In the genomic region with DNA sequence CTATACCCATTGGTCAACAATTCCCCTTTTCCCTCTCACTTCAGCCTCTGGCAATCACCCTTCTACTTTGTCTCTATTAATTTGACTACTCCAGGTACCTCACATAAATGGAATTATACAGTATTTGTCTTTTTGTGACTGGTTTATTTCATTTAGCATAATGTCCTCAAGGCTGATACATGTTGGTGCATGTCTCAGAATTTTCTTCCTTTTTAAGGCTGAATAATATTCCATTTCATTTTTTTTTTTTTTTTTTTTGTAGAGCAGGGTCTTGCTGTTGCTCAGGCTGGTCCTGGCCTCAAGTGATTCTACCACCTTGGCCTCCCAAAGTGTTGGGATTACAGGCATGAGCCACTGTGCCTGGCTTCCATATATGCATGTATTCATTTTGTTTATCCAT, we compare ENCODE assay signal across 1 cellular context.
TF ChIP-seq lines count a peak whose summit lies in the region.

No MANE protein-coding gene starts in this region.

TF ChIP-seq in IMR-90, 13 proteins besides CTCF, POLR2A, EP300 and RAD21:
- TF ChIP-seq FOS (IDR thresholded peaks at IDR 0.05; ENCODE audit: low read depth, low read length), result no peak
- TF ChIP-seq, protein P1, sequence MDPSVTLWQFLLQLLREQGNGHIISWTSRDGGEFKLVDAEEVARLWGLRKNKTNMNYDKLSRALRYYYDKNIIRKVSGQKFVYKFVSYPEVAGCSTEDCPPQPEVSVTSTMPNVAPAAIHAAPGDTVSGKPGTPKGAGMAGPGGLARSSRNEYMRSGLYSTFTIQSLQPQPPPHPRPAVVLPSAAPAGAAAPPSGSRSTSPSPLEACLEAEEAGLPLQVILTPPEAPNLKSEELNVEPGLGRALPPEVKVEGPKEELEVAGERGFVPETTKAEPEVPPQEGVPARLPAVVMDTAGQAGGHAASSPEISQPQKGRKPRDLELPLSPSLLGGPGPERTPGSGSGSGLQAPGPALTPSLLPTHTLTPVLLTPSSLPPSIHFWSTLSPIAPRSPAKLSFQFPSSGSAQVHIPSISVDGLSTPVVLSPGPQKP (IDR thresholded peaks at IDR 0.05; ENCODE audit: borderline replicate concordance, low read depth, low read length), result no peak
- TF ChIP-seq, protein P2, sequence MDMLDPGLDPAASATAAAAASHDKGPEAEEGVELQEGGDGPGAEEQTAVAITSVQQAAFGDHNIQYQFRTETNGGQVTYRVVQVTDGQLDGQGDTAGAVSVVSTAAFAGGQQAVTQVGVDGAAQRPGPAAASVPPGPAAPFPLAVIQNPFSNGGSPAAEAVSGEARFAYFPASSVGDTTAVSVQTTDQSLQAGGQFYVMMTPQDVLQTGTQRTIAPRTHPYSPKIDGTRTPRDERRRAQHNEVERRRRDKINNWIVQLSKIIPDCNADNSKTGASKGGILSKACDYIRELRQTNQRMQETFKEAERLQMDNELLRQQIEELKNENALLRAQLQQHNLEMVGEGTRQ (IDR thresholded peaks at IDR 0.05; ENCODE audit: low read depth, low read length), result no peak
- no peak for TF ChIP-seq MAFK (IDR thresholded peaks at IDR 0.05; ENCODE audit: low read depth, low read length)
- no peak for TF ChIP-seq RCOR1 (IDR thresholded peaks at IDR 0.05; ENCODE audit: insufficient replicate concordance, low read length)
